In the genomic region with DNA sequence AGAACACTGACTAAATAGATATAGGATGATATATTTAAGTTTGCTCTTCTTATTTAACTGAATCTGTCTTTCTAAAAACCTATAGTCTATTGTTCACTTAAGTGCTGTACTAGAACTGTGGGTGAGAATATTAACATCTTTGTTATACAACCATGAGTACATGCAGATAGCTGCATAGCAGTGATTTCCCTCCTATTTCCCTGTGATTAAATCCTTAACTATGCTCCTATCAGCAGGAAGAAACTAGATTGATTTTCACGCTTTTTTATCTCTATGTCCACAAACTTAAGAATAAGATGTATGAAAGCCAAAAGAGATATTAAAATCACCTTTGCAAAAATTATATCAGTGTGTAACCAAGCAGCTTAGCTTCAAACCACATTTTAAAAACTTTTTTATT, we compare ENCODE assay signal across 25 cellular contexts. TPM values are rescaled to one million over a fixed set of nuclear protein-coding genes. Genes with fewer than 3 reads are reported as not detected.
"Had no signal": no experiment of that assay in that cellular context is flagged by ENCODE, and none has a peak within 500 bp of the region (broad histone marks: within the 10 kb centered on the region; RNA-seq: fewer than 3 reads in every experiment).

No MANE protein-coding gene starts in this region.

- DNase-seq: activated CD4-positive, alpha-beta memory T cell treated with anti-CD3 and anti-CD28 coated beads for 36 hours; activated CD8-positive, alpha-beta memory T cell treated with anti-CD3 and anti-CD28 coated beads, Interleukin-2, amount 10 ng/mL, durations not matched to agents 7 days and 5 days; activated naive CD4-positive, alpha-beta T cell treated with anti-CD3 and anti-CD28 coated beads, Interleukin-2, amount 10 ng/mL, durations not matched to agents 7 days and 5 days; activated T-cell treated with anti-CD3 and anti-CD28 coated beads, Interleukin-2, amount 50 U/mL, for 1 hour; central memory CD4-positive, alpha-beta T cell; effector CD8-positive, alpha-beta T cell; foreskin melanocyte; heart left ventricle; left lung; spleen; stimulated activated CD4-positive, alpha-beta T cell treated with anti-CD3 and anti-CD28 coated beads, Interleukin-1b, Interleukin-23, amount 100 ng/mL, for 48 hours; stimulated activated naive CD8-positive, alpha-beta T cell treated with anti-CD3 and anti-CD28 coated beads, Interleukin-15, amount 100 ng/mL, for 72 hours; testis had no signal

- H3K27ac ChIP-seq: coronary artery, epithelial cell of prostate, heart left ventricle, left lung, spleen, testis had no signal

- H3K27me3 ChIP-seq: heart left ventricle, left lung, spleen, testis had no signal

- H3K4me3 ChIP-seq: coronary artery, heart left ventricle, left lung, spleen, testis had no signal

- H3K4me1 Mint-ChIP-seq: activated CD8-positive, alpha-beta memory T cell treated with anti-CD3 and anti-CD28 coated beads, Interleukin-2, amount 10 ng/mL, durations not matched to agents 7 days and 5 days; activated naive CD4-positive, alpha-beta T cell treated with anti-CD3 and anti-CD28 coated beads, Interleukin-2, amount 10 ng/mL, durations not matched to agents 7 days and 5 days; memory B cell; neural crest cell; stimulated activated naive CD8-positive, alpha-beta T cell treated with anti-CD3 and anti-CD28 coated beads, Interleukin-15, amount 100 ng/mL, for 72 hours had no signal

- H3K27ac Mint-ChIP-seq: activated CD4-positive, alpha-beta memory T cell treated with anti-CD3 and anti-CD28 coated beads for 36 hours; activated CD8-positive, alpha-beta memory T cell treated with anti-CD3 and anti-CD28 coated beads, Interleukin-2, amount 10 ng/mL, durations not matched to agents 7 days and 5 days; activated naive CD4-positive, alpha-beta T cell treated with anti-CD3 and anti-CD28 coated beads, Interleukin-2, amount 10 ng/mL, durations not matched to agents 7 days and 5 days; memory B cell; stimulated activated naive CD8-positive, alpha-beta T cell treated with anti-CD3 and anti-CD28 coated beads, Interleukin-15, amount 100 ng/mL, for 72 hours had no signal

- H3K9me3 ChIP-seq: heart left ventricle, left lung, testis had no signal

- ATAC-seq: activated CD8-positive, alpha-beta memory T cell treated with anti-CD3 and anti-CD28 coated beads, Interleukin-2, amount 10 ng/mL, durations not matched to agents 7 days and 5 days; heart left ventricle; left lung; sciatic nerve; SK-N-SH treated with all-trans-retinoic acid at 6 μM for 48 hours; stimulated activated naive CD8-positive, alpha-beta T cell treated with anti-CD3 and anti-CD28 coated beads, Interleukin-15, amount 100 ng/mL, for 72 hours had no signal

- H3K9me3 Mint-ChIP-seq: activated naive CD4-positive, alpha-beta T cell treated with anti-CD3 and anti-CD28 coated beads, Interleukin-2, amount 10 ng/mL, durations not matched to agents 7 days and 5 days; stimulated activated naive CD8-positive, alpha-beta T cell treated with anti-CD3 and anti-CD28 coated beads, Interleukin-15, amount 100 ng/mL, for 72 hours had no signal

- H3K4me1 ChIP-seq: heart left ventricle, left lung, spleen, testis had no signal

- H3K36me3 Mint-ChIP-seq: activated CD4-positive, alpha-beta memory T cell treated with anti-CD3 and anti-CD28 coated beads for 36 hours; activated CD8-positive, alpha-beta memory T cell treated with anti-CD3 and anti-CD28 coated beads, Interleukin-2, amount 10 ng/mL, durations not matched to agents 7 days and 5 days; activated naive CD4-positive, alpha-beta T cell treated with anti-CD3 and anti-CD28 coated beads, Interleukin-2, amount 10 ng/mL, durations not matched to agents 7 days and 5 days; memory B cell had no signal

- H3K27me3 Mint-ChIP-seq: activated CD4-positive, alpha-beta memory T cell treated with anti-CD3 and anti-CD28 coated beads for 36 hours; activated CD8-positive, alpha-beta memory T cell treated with anti-CD3 and anti-CD28 coated beads, Interleukin-2, amount 10 ng/mL, durations not matched to agents 7 days and 5 days; activated naive CD4-positive, alpha-beta T cell treated with anti-CD3 and anti-CD28 coated beads, Interleukin-2, amount 10 ng/mL, durations not matched to agents 7 days and 5 days; memory B cell; stimulated activated naive CD8-positive, alpha-beta T cell treated with anti-CD3 and anti-CD28 coated beads, Interleukin-15, amount 100 ng/mL, for 72 hours had no signal

- H3K36me3 ChIP-seq: heart left ventricle, left lung, spleen had no signal

- H3K4me3 Mint-ChIP-seq: activated CD4-positive, alpha-beta memory T cell treated with anti-CD3 and anti-CD28 coated beads for 36 hours; activated CD8-positive, alpha-beta memory T cell treated with anti-CD3 and anti-CD28 coated beads, Interleukin-2, amount 10 ng/mL, durations not matched to agents 7 days and 5 days; activated naive CD4-positive, alpha-beta T cell treated with anti-CD3 and anti-CD28 coated beads, Interleukin-2, amount 10 ng/mL, durations not matched to agents 7 days and 5 days; memory B cell; neural crest cell; stimulated activated naive CD8-positive, alpha-beta T cell treated with anti-CD3 and anti-CD28 coated beads, Interleukin-15, amount 100 ng/mL, for 72 hours had no signal

RNA-seq across cellular contexts. Expression of a gene that starts 11.3 kb away (rescaled TPM):
- total RNA-seq: activated CD4-positive, alpha-beta memory T cell treated with anti-CD3 and anti-CD28 coated beads for 36 hours; activated CD8-positive, alpha-beta memory T cell treated with anti-CD3 and anti-CD28 coated beads, Interleukin-2, amount 10 ng/mL, durations not matched to agents 7 days and 5 days; fibroblast of lung; heart left ventricle; left lung; myocyte; neural crest cell; osteoblast; pulmonary artery endothelial cell; sciatic nerve; spleen; T-helper 1 cell treated with Interleukin-12 subunit alpha and Interleukin-12 subunit beta and Interleukin-4 antibody, amounts not matched to agents 30 ng/mL and 1 ng/mL, for 36 hours; testis had no signal
- polyA plus RNA-seq: fibroblast of lung, heart left ventricle, spleen, urinary bladder had no signal
